Comparison of ENCODE assay signal across 1 cellular context in the genomic region with DNA sequence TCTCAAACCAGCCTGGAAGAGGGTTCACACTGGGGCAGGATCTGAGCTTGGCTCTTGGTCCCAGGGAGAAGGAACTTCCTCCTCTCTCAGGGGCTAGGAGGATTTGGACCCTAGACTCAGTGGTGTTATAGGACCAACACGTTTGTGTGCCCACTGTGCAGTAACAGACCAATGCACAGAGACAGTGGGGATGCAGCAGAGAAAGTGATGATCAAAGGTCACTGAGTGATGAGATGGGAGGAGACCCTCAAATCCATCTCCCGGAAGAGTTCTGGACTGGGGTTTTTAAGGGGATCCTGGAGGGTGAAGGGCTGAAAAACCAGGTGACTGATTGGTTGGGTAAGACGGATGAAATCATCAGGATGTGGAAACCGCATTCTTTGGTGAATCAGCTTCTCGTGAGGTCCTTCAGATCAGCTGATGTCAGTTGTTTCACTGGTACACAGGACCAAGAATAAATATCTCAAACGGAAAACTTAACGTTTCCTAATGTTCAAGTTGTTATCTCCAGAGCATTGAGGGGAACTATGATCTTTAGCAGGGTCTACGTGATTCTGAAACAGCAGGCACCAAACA.
TF ChIP-seq lines count a peak whose summit lies in the region.

No MANE protein-coding gene starts in this region.

TF ChIP-seq in HEK293, 187 proteins besides CTCF, POLR2A, EP300 and RAD21 (continued from another document):
- no peak for TF ChIP-seq ZNF585B (tag by site-specific recombination; IDR thresholded peaks at IDR 0.05)
- TF ChIP-seq, protein P1, sequence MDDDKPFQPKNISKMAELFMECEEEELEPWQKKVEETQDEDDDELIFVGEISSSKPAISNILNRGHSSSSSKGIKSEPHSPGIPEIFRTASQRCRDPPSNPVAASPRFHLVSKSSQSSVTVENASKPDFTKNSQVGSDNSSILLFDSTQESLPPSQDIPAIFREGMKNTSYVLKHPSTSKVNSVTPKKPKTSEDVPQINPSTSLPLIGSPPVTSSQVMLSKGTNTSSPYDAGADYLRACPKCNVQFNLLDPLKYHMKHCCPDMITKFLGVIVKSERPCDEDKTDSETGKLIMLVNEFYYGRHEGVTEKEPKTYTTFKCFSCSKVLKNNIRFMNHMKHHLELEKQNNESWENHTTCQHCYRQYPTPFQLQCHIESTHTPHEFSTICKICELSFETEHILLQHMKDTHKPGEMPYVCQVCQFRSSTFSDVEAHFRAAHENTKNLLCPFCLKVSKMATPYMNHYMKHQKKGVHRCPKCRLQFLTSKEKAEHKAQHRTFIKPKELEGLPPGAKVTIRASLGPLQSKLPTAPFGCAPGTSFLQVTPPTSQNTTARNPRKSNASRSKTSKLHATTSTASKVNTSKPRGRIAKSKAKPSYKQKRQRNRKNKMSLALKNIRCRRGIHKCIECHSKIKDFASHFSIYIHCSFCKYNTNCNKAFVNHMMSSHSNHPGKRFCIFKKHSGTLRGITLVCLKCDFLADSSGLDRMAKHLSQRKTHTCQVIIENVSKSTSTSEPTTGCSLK (tag by site-specific recombination; IDR thresholded peaks at IDR 0.05) = no peak
- TF ChIP-seq, protein P2, sequence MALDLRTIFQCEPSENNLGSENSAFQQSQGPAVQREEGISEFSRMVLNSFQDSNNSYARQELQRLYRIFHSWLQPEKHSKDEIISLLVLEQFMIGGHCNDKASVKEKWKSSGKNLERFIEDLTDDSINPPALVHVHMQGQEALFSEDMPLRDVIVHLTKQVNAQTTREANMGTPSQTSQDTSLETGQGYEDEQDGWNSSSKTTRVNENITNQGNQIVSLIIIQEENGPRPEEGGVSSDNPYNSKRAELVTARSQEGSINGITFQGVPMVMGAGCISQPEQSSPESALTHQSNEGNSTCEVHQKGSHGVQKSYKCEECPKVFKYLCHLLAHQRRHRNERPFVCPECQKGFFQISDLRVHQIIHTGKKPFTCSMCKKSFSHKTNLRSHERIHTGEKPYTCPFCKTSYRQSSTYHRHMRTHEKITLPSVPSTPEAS (tag by site-specific recombination; IDR thresholded peaks at IDR 0.05) = no peak
- TF ChIP-seq SETDB1 (IDR thresholded peaks at IDR 0.05; ENCODE audit: insufficient read length, low read length) = peak; percentile 84
- TF ChIP-seq ZNF501 (tag by site-specific recombination; IDR thresholded peaks at IDR 0.05) = no peak
- TF ChIP-seq, protein P3, sequence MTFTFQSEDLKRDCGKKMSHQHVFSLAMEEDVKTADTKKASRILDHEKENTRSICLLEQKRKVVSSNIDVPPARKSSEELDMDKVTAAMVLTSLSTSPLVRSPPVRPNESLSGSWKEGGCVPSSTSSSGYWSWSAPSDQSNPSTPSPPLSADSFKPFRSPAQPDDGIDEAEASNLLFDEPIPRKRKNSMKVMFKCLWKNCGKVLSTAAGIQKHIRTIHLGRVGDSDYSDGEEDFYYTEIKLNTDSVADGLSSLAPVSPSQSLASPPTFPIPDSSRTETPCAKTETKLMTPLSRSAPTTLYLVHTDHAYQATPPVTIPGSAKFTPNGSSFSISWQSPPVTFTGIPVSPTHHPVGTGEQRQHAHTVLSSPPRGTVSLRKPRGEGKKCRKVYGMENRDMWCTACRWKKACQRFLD (tag by site-specific recombination; IDR thresholded peaks at IDR 0.05) = no peak
